ENCODE assay signal across 8 cellular contexts in the genomic region with DNA sequence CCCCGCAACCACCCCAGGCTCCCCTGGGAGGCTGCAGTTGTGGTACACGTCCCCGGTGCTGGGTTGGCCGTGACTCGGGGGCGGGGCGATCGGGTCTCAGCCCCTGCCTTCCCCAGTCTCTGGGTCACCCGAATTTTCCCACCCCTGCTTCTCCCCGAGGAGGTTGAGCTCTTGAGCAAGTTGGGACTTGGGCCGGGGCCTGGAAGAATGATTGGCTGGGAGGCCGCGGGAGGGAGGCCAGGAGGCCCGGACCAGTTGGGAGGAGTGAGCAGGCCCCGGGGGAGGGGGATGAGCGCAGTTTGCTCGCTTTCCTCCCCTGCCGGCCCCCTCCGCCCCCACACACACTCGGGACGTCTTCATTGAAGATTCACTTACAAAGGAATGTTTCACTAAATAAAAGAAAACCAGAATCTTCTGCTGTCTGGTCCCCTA. TPM values are rescaled to one million over a fixed set of nuclear protein-coding genes. Genes with fewer than 3 reads are reported as not detected.
A peak's percentile ranks its signal among the peaks of the same experiment; 100 is the strongest.
DNase-seq lines count a peak whose midpoint lies in the region; ATAC-seq, FAIRE-seq and TF ChIP-seq lines count a peak whose summit lies in the region.

No MANE protein-coding gene starts in this region.

- peaks cover 3% of the 10 kb centered on the region for H3K79me2 ChIP-seq in endothelial cell of umbilical vein (ENCODE audit: control insufficient read depth, insufficient read depth, low read length)

- DNase-seq in T-cell, result peak in 3 of 34 experiments; percentile 25 to 35 (median 29)
- no peak for DNase-seq in endothelial cell of umbilical vein (ENCODE audit: low read depth, low spot score)
- DNase-seq in GM20000 (ENCODE audit: low spot score), result no peak
- DNase-seq in AML-193 (lab: John Stamatoyannopoulos, UW), result no peak

- peak overlapping the region; percentile 79 to 82 for H3K27ac Mint-ChIP-seq in T-cell

- peaks cover 40 to 66% (median 59%) of the 10 kb centered on the region in 10 experiments for H3K4me1 ChIP-seq in BLaER1 treated with 17β-estradiol and CSF1 and Interleukin-3, amounts not matched to agents 10 nM and 100 nM
- peaks cover 9% of the 10 kb centered on the region for H3K4me1 ChIP-seq in endothelial cell of umbilical vein (ENCODE audit: control insufficient read depth, extremely low read depth, insufficient read depth, low read length)
- H3K4me1 ChIP-seq in mesodermal cell (ENCODE audit: control insufficient read depth, insufficient read depth, low read length, poor library complexity, severe bottlenecking), result peaks cover 5% of the 10 kb centered on the region
- peaks cover 22% of the 10 kb centered on the region for H3K4me1 ChIP-seq in thymus (ENCODE audit: control insufficient read depth, insufficient read depth, low read length)

- CTCF ChIA-PET in T-cell (lab: Charles Lee) (interaction anchor here (1.1 to 2.4 kb wide), 2 partner anchors 8 kb away, joined by 3 to 13 read pairs; partner anchors contain the start of gene ACBD4 (in 2 of the 2)), endothelial cell of umbilical vein (lab: Charles Lee) (interaction anchor here (2.5 to 10.4 kb wide), 2 partner anchors 7 to 54 kb away, joined by 9 to 393 read pairs; partner anchors contain the start of gene ACBD4)

- peak overlapping the region; percentile 75 to 86 (median 80) for H3K9ac ChIP-seq in BLaER1 treated with 17β-estradiol and CSF1 and Interleukin-3, amounts not matched to agents 10 nM and 100 nM
- no peak overlapping the region for H3K9ac ChIP-seq in endothelial cell of umbilical vein (replicated peaks; ENCODE audit: extremely low read depth, insufficient read depth, low read length)

- ATAC-seq in T-cell (replicated peaks in 1 of 4) (no peak), GM21717 (IDR thresholded peaks at IDR 0.05; ENCODE audit: unreplicated experiment) (no peak)

- no peaks in the 10 kb centered on the region for H3K36me3 ChIP-seq in BLaER1 treated with 17β-estradiol and CSF1 and Interleukin-3, amounts not matched to agents 10 nM and 100 nM
- no peaks in the 10 kb centered on the region for H3K36me3 ChIP-seq in endothelial cell of umbilical vein (ENCODE audit: control insufficient read depth in 2 of 2, extremely low read depth in 1 of 2, insufficient read depth in 2 of 2, low read length in 2 of 2)
- no peaks in the 10 kb centered on the region for H3K36me3 ChIP-seq in mesodermal cell (ENCODE audit: control insufficient read depth, insufficient read depth, low read length)
- no peaks in the 10 kb centered on the region for H3K36me3 ChIP-seq in thymus (ENCODE audit: control insufficient read depth, insufficient read depth)

- no peaks in the 10 kb centered on the region for H3K9me3 ChIP-seq in BLaER1 treated with 17β-estradiol and CSF1 and Interleukin-3, amounts not matched to agents 10 nM and 100 nM (replicated peaks in 1 of 11)
- H3K9me3 ChIP-seq in endothelial cell of umbilical vein (replicated peaks; ENCODE audit: control insufficient read depth, insufficient read depth, low read length), result no peaks in the 10 kb centered on the region
- no peaks in the 10 kb centered on the region for H3K9me3 ChIP-seq in mesodermal cell (ENCODE audit: control insufficient read depth, low read length)
- H3K9me3 ChIP-seq in thymus (ENCODE audit: control insufficient read depth), result no peaks in the 10 kb centered on the region

- H2AFZ ChIP-seq in endothelial cell of umbilical vein (ENCODE audit: low read depth, low read length), result peak overlapping the region; percentile 27

- peak overlapping the region; percentile 84 to 99 (median 95) for H3K4me2 ChIP-seq in BLaER1 treated with 17β-estradiol and CSF1 and Interleukin-3, amounts not matched to agents 10 nM and 100 nM
- no peak overlapping the region for H3K4me2 ChIP-seq in endothelial cell of umbilical vein (ENCODE audit: insufficient read depth, low read length)

- no TSS peak for BruUV-seq in endothelial cell of umbilical vein (replicated peaks; lab: Mats Ljungman, UMichigan)

- FAIRE-seq in endothelial cell of umbilical vein (lab: Jason Lieb, UNC), result no peak

- POLR2A ChIA-PET in T-cell (lab: Charles Lee) (no interaction called here), endothelial cell of umbilical vein (lab: Charles Lee) (no interaction called here)

- no peaks in the 10 kb centered on the region for H3K9me1 ChIP-seq in endothelial cell of umbilical vein (replicated peaks; ENCODE audit: control insufficient read depth, extremely low read depth, insufficient read depth, low read length)

- peak overlapping the region; percentile 41 to 68 (median 57) for H3K4me3 ChIP-seq in BLaER1 treated with 17β-estradiol and CSF1 and Interleukin-3, amounts not matched to agents 10 nM and 100 nM
- H3K4me3 ChIP-seq in endothelial cell of umbilical vein (replicated peaks in 1 of 3; ENCODE audit: insufficient read depth in 1 of 3, low read depth in 1 of 3, low read length in 3 of 3) (peak overlapping the region in 1 of 3 experiments; percentile 23), mesodermal cell (ENCODE audit: extremely low read depth, insufficient read depth, low read length, poor library complexity, severe bottlenecking) (no peak overlapping the region), thymus (ENCODE audit: low read length) (peak overlapping the region; percentile 54)

- peaks cover 0 to 9% (median 3%) of the 10 kb centered on the region in 11 experiments; a peak in 17 of 22 replicates for H4K20me1 ChIP-seq in BLaER1 treated with 17β-estradiol and CSF1 and Interleukin-3, amounts not matched to agents 10 nM and 100 nM
- no peaks in the 10 kb centered on the region for H4K20me1 ChIP-seq in endothelial cell of umbilical vein (replicated peaks; ENCODE audit: control insufficient read depth, extremely low read depth, insufficient read depth, low read length)

- intact Hi-C loops in endothelial cell of umbilical vein (cut with micrococcal nuclease), result loop anchor here (10.0 kb wide), 1 partner anchor 231 kb away; no protein-coding TSS in a partner anchor

- dilution Hi-C loops in endothelial cell of umbilical vein (cut with MboI; ENCODE audit: extremely low pct_ligation_motif_present, low sequenced_read_pairs), result no loop called here

- H3K27me3 Mint-ChIP-seq in T-cell, result peaks cover 0 to 2% of the 10 kb centered on the region in 2 donors

- H3K27me3 ChIP-seq in BLaER1 treated with 17β-estradiol and CSF1 and Interleukin-3, amounts not matched to agents 10 nM and 100 nM, result no peaks in the 10 kb centered on the region
- no peaks in the 10 kb centered on the region for H3K27me3 ChIP-seq in endothelial cell of umbilical vein (ENCODE audit: control insufficient read depth in 2 of 2, insufficient read depth in 2 of 2, low read length in 2 of 2)
- H3K27me3 ChIP-seq in thymus (ENCODE audit: control insufficient read depth, insufficient read depth), result peaks cover 2% of the 10 kb centered on the region

- TF ChIP-seq POLR2A in endothelial cell of umbilical vein (IDR thresholded peaks at IDR 0.05; ENCODE audit: low read depth, low read length), result no peak

- H3K4me1 Mint-ChIP-seq in T-cell, result peaks cover 41 to 59% (median 44%) of the 10 kb centered on the region in 3 donors

- no peaks in the 10 kb centered on the region for H3K9me3 Mint-ChIP-seq in T-cell

- peak overlapping the region; percentile 67 to 100 (median 68) for H3K4me3 Mint-ChIP-seq in T-cell

- peak overlapping the region; percentile 71 to 97 (median 85) for H3K27ac ChIP-seq in BLaER1 treated with 17β-estradiol and CSF1 and Interleukin-3, amounts not matched to agents 10 nM and 100 nM
- H3K27ac ChIP-seq in endothelial cell of umbilical vein (ENCODE audit: insufficient read depth, low read depth, low read length), result no peak overlapping the region
- peak overlapping the region; percentile 6 for H3K27ac ChIP-seq in mesodermal cell (ENCODE audit: low read depth, low read length, severe bottlenecking)
- peak overlapping the region; percentile 80 for H3K27ac ChIP-seq in thymus (ENCODE audit: low read depth)

- H3K36me3 Mint-ChIP-seq in T-cell, result no peaks in the 10 kb centered on the region

- 11 to 31% methylated on average over 4 to 7 of the region's 21 CpGs for WGBS in mesodermal cell (ENCODE audit: insufficient coverage in 2 of 2), 2 experiments
- WGBS in thymus, result 4% methylated on average over 21 of the region's 21 CpGs

- TF ChIP-seq CTCF in endothelial cell of umbilical vein (IDR thresholded peaks at IDR 0.05; ENCODE audit: extremely low read depth in 1 of 2, insufficient read depth in 1 of 2, low read depth in 1 of 2, low read length in 2 of 2), result no peak
- no peak for TF ChIP-seq CTCF in GM20000 (IDR thresholded peaks at IDR 0.05; ENCODE audit: extremely low read depth, missing control alignments)

RNA-seq across cellular contexts. Expression of gene HEXIM1, which starts 4.5 kb away (rescaled TPM):
- 10 to 100 TPM; 32.3 to 55.9 (median 34.5) TPM for total RNA-seq in T-cell
- total RNA-seq in endothelial cell of umbilical vein, result 20.0 and 20.6 TPM in 2 replicates
- polyA plus RNA-seq in endothelial cell of umbilical vein, result 5.0 and 7.0 TPM in 2 replicates
- polyA plus RNA-seq in endothelial cell of umbilical vein (2011; cell fraction: cytosol; rRNA removed), result 8.9 and 10.3 TPM in 2 replicates
- polyA plus RNA-seq in endothelial cell of umbilical vein (2011; cell fraction: nucleus; rRNA removed), result 8.1 and 8.9 TPM in 2 replicates
- 11.3 and 14.3 TPM in 2 replicates for polyA plus RNA-seq in endothelial cell of umbilical vein (2012)
- polyA minus RNA-seq in endothelial cell of umbilical vein, result 3.7 and 5.7 TPM in 2 replicates
- 12.7 TPM for polyA minus RNA-seq in endothelial cell of umbilical vein (2011; cell fraction: cytosol; rRNA and poly(A)+ RNA removed)
- 3.8 and 4.3 TPM in 2 replicates for polyA minus RNA-seq in endothelial cell of umbilical vein (2011; cell fraction: nucleus; rRNA and poly(A)+ RNA removed)
- 19.6 TPM for polyA plus RNA-seq in mesodermal cell (2013, experiment 1 of 2)
- polyA plus RNA-seq in mesodermal cell (2013, experiment 2 of 2), result 17.0 TPM
- polyA plus RNA-seq in thymus, result 33.9 TPM

RNA-seq across cellular contexts. Expression of gene ACBD4, which starts 8.3 kb away (rescaled TPM):
- total RNA-seq in T-cell, result 10 to 100 TPM; 28.4 to 48.5 (median 38.9) TPM
- 6.7 and 7.5 TPM in 2 replicates for total RNA-seq in endothelial cell of umbilical vein
- 4.5 and 4.7 TPM in 2 replicates for polyA plus RNA-seq in endothelial cell of umbilical vein
- polyA plus RNA-seq in endothelial cell of umbilical vein (2011; cell fraction: cytosol; rRNA removed), result 2.6 and 3.8 TPM in 2 replicates
- polyA plus RNA-seq in endothelial cell of umbilical vein (2011; cell fraction: nucleus; rRNA removed), result 13.7 and 19.5 TPM in 2 replicates
- polyA plus RNA-seq in endothelial cell of umbilical vein (2012), result 3.1 and 6.8 TPM in 2 replicates
- 3.7 and 5.2 TPM in 2 replicates for polyA minus RNA-seq in endothelial cell of umbilical vein
- polyA minus RNA-seq in endothelial cell of umbilical vein (2011; cell fraction: cytosol; rRNA and poly(A)+ RNA removed), result 4.2 TPM
- polyA minus RNA-seq in endothelial cell of umbilical vein (2011; cell fraction: nucleus; rRNA and poly(A)+ RNA removed), result 5.5 and 7.2 TPM in 2 replicates
- 4.9 TPM for polyA plus RNA-seq in mesodermal cell (2013, experiment 1 of 2)
- polyA plus RNA-seq in mesodermal cell (2013, experiment 2 of 2), result 3.6 TPM
- 26.5 TPM for polyA plus RNA-seq in thymus

RNA-seq across cellular contexts. Expression of gene PLCD3, which starts 11.5 kb away (rescaled TPM):
- 1 to 10 TPM; 3.1 to 9.9 (median 4.8) TPM for total RNA-seq in T-cell
- 35.0 and 43.1 TPM in 2 replicates for total RNA-seq in endothelial cell of umbilical vein
- polyA plus RNA-seq in endothelial cell of umbilical vein, result 30.4 and 42.0 TPM in 2 replicates
- 25.0 and 32.8 TPM in 2 replicates for polyA plus RNA-seq in endothelial cell of umbilical vein (2011; cell fraction: cytosol; rRNA removed)
- 21.4 and 26.3 TPM in 2 replicates for polyA plus RNA-seq in endothelial cell of umbilical vein (2011; cell fraction: nucleus; rRNA removed)
- polyA plus RNA-seq in endothelial cell of umbilical vein (2012), result 33.1 and 40.7 TPM in 2 replicates
- polyA minus RNA-seq in endothelial cell of umbilical vein, result 22.5 and 38.7 TPM in 2 replicates
- 81.3 TPM for polyA minus RNA-seq in endothelial cell of umbilical vein (2011; cell fraction: cytosol; rRNA and poly(A)+ RNA removed)
- polyA minus RNA-seq in endothelial cell of umbilical vein (2011; cell fraction: nucleus; rRNA and poly(A)+ RNA removed), result 7.3 and 14.1 TPM in 2 replicates
- polyA plus RNA-seq in mesodermal cell (2013, experiment 1 of 2), result 31.6 TPM
- 24.0 TPM for polyA plus RNA-seq in mesodermal cell (2013, experiment 2 of 2)
- polyA plus RNA-seq in thymus, result 9.1 TPM

RNA-seq across cellular contexts. Expression of gene HEXIM2, which starts 17.9 kb away (rescaled TPM):
- total RNA-seq in T-cell (1 to 10 TPM; 2.0 to 5.8 (median 3.3) TPM), endothelial cell of umbilical vein (3.8 and 4.3 TPM in 2 replicates)
- polyA plus RNA-seq in endothelial cell of umbilical vein (2.9 and 3.7 TPM in 2 replicates), thymus (9.6 TPM)
- 2.9 and 3.4 TPM in 2 replicates for polyA plus RNA-seq in endothelial cell of umbilical vein (2011; cell fraction: cytosol; rRNA removed)
- polyA plus RNA-seq in endothelial cell of umbilical vein (2011; cell fraction: nucleus; rRNA removed), result 2.9 and 3.1 TPM in 2 replicates
- 3.1 TPM in 2 replicates for polyA plus RNA-seq in endothelial cell of umbilical vein (2012)
- 0.92 and 1.4 TPM in 2 replicates for polyA minus RNA-seq in endothelial cell of umbilical vein
- 8.0 TPM for polyA minus RNA-seq in endothelial cell of umbilical vein (2011; cell fraction: cytosol; rRNA and poly(A)+ RNA removed)
- 0.58 and 0.96 TPM in 2 replicates for polyA minus RNA-seq in endothelial cell of umbilical vein (2011; cell fraction: nucleus; rRNA and poly(A)+ RNA removed)
- 9.5 TPM for polyA plus RNA-seq in mesodermal cell (2013, experiment 1 of 2)
- 7.7 TPM for polyA plus RNA-seq in mesodermal cell (2013, experiment 2 of 2)
